ENCODE assay signal across 10 cellular contexts in the genomic region with DNA sequence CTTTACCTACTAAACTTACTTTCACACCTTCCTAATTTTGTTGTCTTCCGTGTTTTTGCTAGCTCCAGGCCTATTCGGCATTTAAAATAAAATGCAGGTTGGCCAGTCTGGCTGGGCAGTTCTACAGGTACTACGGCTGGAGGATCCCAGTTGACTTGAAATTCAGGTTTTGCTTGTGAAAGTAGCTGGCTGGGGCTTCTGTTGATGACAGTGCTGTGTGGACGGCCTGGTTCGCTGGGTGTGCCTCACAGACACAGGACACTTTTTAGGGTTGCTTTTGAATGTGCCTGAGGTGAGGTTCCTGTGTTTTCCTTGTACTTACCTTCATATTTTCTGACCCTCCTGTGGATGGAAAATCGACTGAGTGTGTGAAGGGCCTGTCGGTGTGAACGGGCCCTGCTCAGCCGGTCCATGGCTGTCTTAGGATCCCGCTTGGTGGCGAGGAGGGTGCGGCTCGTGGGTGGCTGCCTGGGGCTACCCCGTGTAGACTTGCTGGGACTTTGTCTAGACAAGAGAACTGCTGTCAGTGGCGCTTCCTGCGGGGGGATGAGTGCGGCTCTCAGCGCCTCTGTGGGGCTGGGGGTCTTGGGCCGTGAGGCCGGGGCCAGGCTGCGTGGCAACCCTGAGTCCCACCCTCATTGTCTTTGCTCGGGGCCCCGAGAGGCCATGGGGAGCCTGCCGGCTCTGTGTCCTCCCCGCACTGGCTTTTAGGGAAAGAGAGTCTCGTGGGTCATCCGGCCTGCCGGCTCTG. TPM values are rescaled to one million over a fixed set of nuclear protein-coding genes. Genes with fewer than 3 reads are reported as not detected.
DNase-seq lines count a peak whose midpoint lies in the region; ATAC-seq and TF ChIP-seq lines count a peak whose summit lies in the region.
"Had no signal": no experiment of that assay in that cellular context is flagged by ENCODE, and none has a peak within 500 bp of the region (broad histone marks: within the 10 kb centered on the region; RNA-seq: fewer than 3 reads in every experiment).

No MANE protein-coding gene starts in this region.

- H3K27me3 ChIP-seq in DND-41 (ENCODE audit: insufficient read depth, low read length, poor library complexity) = no peaks in the 10 kb centered on the region

- ATAC-seq in DND-41 (ENCODE audit: insufficient read depth, low read depth) (peak; percentile 43), HG03159 (IDR thresholded peaks at IDR 0.05; ENCODE audit: unreplicated experiment) (no peak), HG03280 (IDR thresholded peaks at IDR 0.05; ENCODE audit: unreplicated experiment) (no peak), GM21723 (IDR thresholded peaks at IDR 0.05; ENCODE audit: unreplicated experiment) (no peak)

- H3K79me2 ChIP-seq in DND-41 (ENCODE audit: insufficient read depth, low read length) = peaks cover 76% of the 10 kb centered on the region

- H3K27ac ChIP-seq in DND-41 (ENCODE audit: low read length) = peak overlapping the region; percentile 99

- DNase-seq in DND-41 (peak; percentile 69), T-helper 22 cell (ENCODE audit: low read depth) (peak; percentile 15), ecto neural progenitor cell (ENCODE audit: low spot score) (peak; percentile 55), posterior vena cava (ENCODE audit: low spot score) (peak; percentile 78), RKO (ENCODE audit: low spot score) (no peak)
- DNase-seq: NCI-H2081 treated with DMSO at 0.1 percent for 48 hours had no signal

- peak overlapping the region; percentile 82 for H3K9ac ChIP-seq in DND-41 (ENCODE audit: low read depth, low read length)

- peaks cover 58% of the 10 kb centered on the region for H3K4me1 ChIP-seq in DND-41 (ENCODE audit: insufficient read depth, low read length)

- peak overlapping the region; percentile 85 for H3K4me2 ChIP-seq in DND-41 (ENCODE audit: insufficient read depth, low read length)

- peak overlapping the region in 1 of 2 experiments; percentile 66; a peak in 2 of 4 replicates for H3K4me3 ChIP-seq in DND-41 (ENCODE audit: low read depth in 1 of 2, low read length in 2 of 2)

- H3K9me3 ChIP-seq in DND-41 (ENCODE audit: insufficient read depth, low read length, severe bottlenecking) = no peaks in the 10 kb centered on the region

- intact Hi-C loops in posterior vena cava (cut with DNase I) = no loop called here

- H4K20me1 ChIP-seq in DND-41 (ENCODE audit: insufficient read depth, low read length) = no peaks in the 10 kb centered on the region

- TF ChIP-seq CTCF in DND-41 (IDR thresholded peaks at IDR 0.05; ENCODE audit: borderline replicate concordance, extremely low read depth, low read length, poor library complexity, severe bottlenecking) = no peak

- peaks cover 38% of the 10 kb centered on the region for H3K36me3 ChIP-seq in DND-41 (ENCODE audit: insufficient read depth, low read length)

- peak overlapping the region; percentile 53; the same call in 1 of the 2 replicates for H2AFZ ChIP-seq in DND-41 (ENCODE audit: low read depth, low read length)

RNA-seq across cellular contexts. Expression of a gene that starts 18.7 kb away (rescaled TPM):
- not detected for total RNA-seq in posterior vena cava
- total RNA-seq: omental fat pad had no signal
